18 cellular contexts compared by ENCODE assay signal in genomic region chr7:123768493-123768892, GRCh38.
"Had no signal": no experiment of that assay in that cellular context is flagged by ENCODE, and none has a peak within 500 bp of the region (broad histone marks: within the 10 kb centered on the region; RNA-seq: fewer than 3 reads in every experiment).

No MANE protein-coding gene starts in this region.

- H3K27ac ChIP-seq: dorsolateral prefrontal cortex, left ventricle myocardium inferior, neutrophil, sigmoid colon, skin epidermis, thoracic aorta, transverse colon had no signal

- H3K4me3 ChIP-seq: dorsolateral prefrontal cortex, left ventricle myocardium inferior, lung, sigmoid colon, skin epidermis, stomach, transverse colon had no signal

- H3K27ac Mint-ChIP-seq: naive B cell, nephron had no signal

- DNase-seq: cortex of kidney; dorsolateral prefrontal cortex; effector CD8-positive, alpha-beta T cell; islet precursor cell; left ventricle myocardium inferior; mesendoderm; naive B cell; sigmoid colon; stimulated activated CD4-positive, alpha-beta T cell treated with anti-CD3 and anti-CD28 coated beads, Interleukin-12 subunit alpha, Interleukin-12 subunit beta, amount 100 ng/mL, for 4 hours; stimulated activated naive CD4-positive, alpha-beta T cell; stomach; substantia nigra; transverse colon had no signal

- H3K4me1 ChIP-seq: sigmoid colon, transverse colon had no signal

- H3K9me3 ChIP-seq: left ventricle myocardium inferior, neutrophil, sigmoid colon, stomach, thoracic aorta, transverse colon had no signal

- H3K27me3 ChIP-seq: dorsolateral prefrontal cortex, neutrophil, sigmoid colon, stomach, transverse colon had no signal

- H3K36me3 ChIP-seq: left ventricle myocardium inferior, neutrophil, sigmoid colon, stomach, thoracic aorta, transverse colon had no signal

- H3K9me3 Mint-ChIP-seq: nephron had no signal

- H3K4me1 Mint-ChIP-seq: naive B cell, nephron had no signal

- H3K4me3 Mint-ChIP-seq: naive B cell, nephron had no signal
